ENCODE assay signal across 8 cellular contexts in genomic region chr5:88659529-88660325, GRCh38.
A peak's percentile ranks its signal among the peaks of the same experiment; 100 is the strongest.
DNase-seq lines count a peak whose midpoint lies in the region; ATAC-seq and TF ChIP-seq lines count a peak whose summit lies in the region.

No MANE protein-coding gene starts in this region.

- peak overlapping the region; percentile 70 for H3K9ac ChIP-seq in KMS-11

- no peaks in the 10 kb centered on the region for H3K27me3 ChIP-seq in KMS-11 (ENCODE audit: insufficient read depth, low read depth)
- H3K27me3 ChIP-seq in iPS DF 6.9 (ENCODE audit: control insufficient read depth, insufficient read depth, low read length) = peaks cover 17% of the 10 kb centered on the region
- peaks cover 11% of the 10 kb centered on the region for H3K27me3 ChIP-seq in ascending aorta

- no CpG with 5 or more reads among the region's 32 CpGs for WGBS in iPS DF 6.9 (ENCODE audit: insufficient coverage, insufficient read length)

- H3K9me3 ChIP-seq in iPS DF 6.9 (ENCODE audit: control insufficient read depth, insufficient read depth, low read length) = no peaks in the 10 kb centered on the region
- no peaks in the 10 kb centered on the region for H3K9me3 ChIP-seq in ascending aorta

- peak overlapping the region; percentile 87 for H3K4me2 ChIP-seq in KMS-11

- DNase-seq in iPS DF 6.9 (ENCODE audit: low read depth, low spot score) (no peak), HCEC 1CT (no peak), OCI-M2 (lab: John Stamatoyannopoulos, UW; ENCODE audit: unreplicated experiment) (no peak), ascending aorta (ENCODE audit: low spot score in 2 of 2) (no peak), COLO829 (ENCODE audit: low spot score) (no peak)

- peak; percentile 64 for ATAC-seq in GM21447 (IDR thresholded peaks at IDR 0.05; ENCODE audit: unreplicated experiment)

- H4K20me1 ChIP-seq in KMS-11 (ENCODE audit: insufficient read depth) = no peaks in the 10 kb centered on the region

- intact Hi-C loops in ascending aorta (cut with DNase I) = loop anchor here (2.0 to 5.0 kb wide), 2 partner anchors 519 to 1753 kb away; no protein-coding TSS in a partner anchor

- H3K4me3 ChIP-seq in GM08714 (ENCODE audit: low read length) (peak overlapping the region; percentile 47; the same call in 1 of the 2 replicates), KMS-11 (IDR thresholded peaks at IDR 0.05; ENCODE audit: insufficient read depth, low read depth, low read length) (no peak overlapping the region), iPS DF 6.9 (ENCODE audit: low read length) (peak overlapping the region; percentile 11; the same call in 1 of the 2 replicates), ascending aorta (no peak overlapping the region)

- H3K4me1 ChIP-seq in KMS-11 (ENCODE audit: low read depth, poor library complexity, severe bottlenecking) = peaks cover 37% of the 10 kb centered on the region
- peaks cover 7% of the 10 kb centered on the region; the same call in 1 of the 2 replicates for H3K4me1 ChIP-seq in iPS DF 6.9 (ENCODE audit: control insufficient read depth, insufficient read depth, low read length)
- peaks cover 0 to 7% of the 10 kb centered on the region in 2 donors for H3K4me1 ChIP-seq in ascending aorta

- H3K27ac ChIP-seq in KMS-11 = peak overlapping the region; percentile 80
- H3K27ac ChIP-seq in iPS DF 6.9 (ENCODE audit: low read length) = no peak overlapping the region
- H3K27ac ChIP-seq in ascending aorta = no peak overlapping the region

- H3K36me3 ChIP-seq in KMS-11 (ENCODE audit: insufficient read depth) = no peaks in the 10 kb centered on the region
- no peaks in the 10 kb centered on the region for H3K36me3 ChIP-seq in iPS DF 6.9 (ENCODE audit: control insufficient read depth, insufficient read depth, low read length)
- no peaks in the 10 kb centered on the region for H3K36me3 ChIP-seq in ascending aorta

- TF ChIP-seq CTCF in KMS-11 (conservative IDR thresholded peaks at IDR 0.05; ENCODE audit: low read depth, low read length) (no peak), ascending aorta (IDR thresholded peaks at IDR 0.05) (no peak)

- H2AFZ ChIP-seq in KMS-11 (ENCODE audit: low read depth) = peak overlapping the region; percentile 61

- H3K79me2 ChIP-seq in KMS-11 (ENCODE audit: insufficient read depth, low read depth) = peaks cover 3% of the 10 kb centered on the region; the same call in 1 of the 2 replicates

Comparison
In these comparisons a context has a peak if more than half of its experiments do, and no peak if none do; other contexts are left out.
1. H3K4me3 ChIP-seq: peak in GM08714 (single experiment) and iPS DF 6.9 (single experiment); none in KMS-11 (single experiment) and ascending aorta (0 of 2).